ENCODE assay signal across 8 cellular contexts in the genomic region with DNA sequence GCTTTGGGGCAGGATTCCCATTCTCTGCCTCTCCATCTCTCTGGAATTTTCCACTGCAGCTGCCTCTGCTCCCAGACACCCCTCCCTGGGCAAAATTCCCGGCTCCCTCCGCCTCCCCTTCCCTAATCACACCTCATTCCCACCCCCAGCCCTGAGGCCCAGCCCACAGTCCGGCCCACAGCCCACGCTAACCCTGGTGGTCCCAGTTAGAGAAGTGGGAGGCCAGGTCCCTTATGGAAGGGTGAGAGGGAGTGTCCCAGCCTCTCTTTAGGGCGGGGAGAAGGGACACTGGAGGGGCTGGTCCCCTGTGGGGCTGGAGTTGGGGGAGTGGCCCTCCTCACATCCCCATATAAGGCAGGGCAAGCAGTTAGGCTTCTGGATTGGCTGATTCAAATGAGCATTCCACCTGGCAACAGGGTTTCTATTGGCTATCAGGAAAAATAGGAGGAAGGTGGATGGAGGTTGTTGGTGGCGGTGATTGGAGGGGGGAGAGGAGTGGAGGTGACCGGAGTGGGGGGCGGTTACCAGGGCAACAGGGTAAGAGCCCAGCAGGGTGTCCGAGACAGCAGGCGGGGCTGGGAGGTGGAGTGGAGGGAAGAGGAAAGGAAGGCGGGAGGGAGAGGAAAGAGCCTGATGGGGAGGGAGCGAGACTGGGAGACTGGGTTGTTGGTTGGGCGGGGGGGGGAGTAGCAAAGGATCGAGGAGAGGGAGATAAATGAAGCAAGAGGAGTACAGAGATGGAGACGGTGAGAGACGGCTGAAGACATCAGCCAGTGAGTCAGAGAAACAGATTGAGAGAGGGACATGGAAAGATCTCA. TPM values are rescaled to one million over a fixed set of nuclear protein-coding genes. Genes with fewer than 3 reads are reported as not detected.
DNase-seq lines count a peak whose midpoint lies in the region; ATAC-seq and TF ChIP-seq lines count a peak whose summit lies in the region.

No MANE protein-coding gene starts in this region.

- ATAC-seq in GM18868 (IDR thresholded peaks at IDR 0.05; ENCODE audit: unreplicated experiment) (peak; percentile 83), HG03045 (IDR thresholded peaks at IDR 0.05; ENCODE audit: unreplicated experiment) (peak; percentile 83), left colon (peak; percentile 76)

- H3K27me3 ChIP-seq in BE2C: no peaks in the 10 kb centered on the region

- H3K36me3 ChIP-seq in BE2C: peaks cover under 1% of the 10 kb centered on the region; the same call in 1 of the 2 replicates

- peak; percentile 96 for DNase-seq in BE2C
- peak; percentile 98 for DNase-seq in NCI-H2029 (lab: John Stamatoyannopoulos, UW)
- DNase-seq in T-helper 22 cell (ENCODE audit: low read depth): peak; percentile 48
- DNase-seq in dermis microvascular lymphatic vessel endothelial cell (ENCODE audit: low read depth in 2 of 2): peak; percentile 99
- DNase-seq in left colon: peak; percentile 80 to 97
- DNase-seq in stimulated activated CD8-positive, alpha-beta memory T cell treated with anti-CD3 and anti-CD28 coated beads, Interleukin-4, amount 100 ng/mL, for 48 hours: peak; percentile 69

- TF ChIP-seq CTCF in BE2C (IDR thresholded peaks at IDR 0.05; ENCODE audit: low read depth, low read length): no peak

- no peaks in the 10 kb centered on the region for H3K9me3 ChIP-seq in BE2C

- peaks cover 24% of the 10 kb centered on the region for H3K4me1 ChIP-seq in BE2C

- intact Hi-C loops in left colon (cut with DNase I, micrococcal nuclease): no loop called here

- H3K4me3 ChIP-seq in BE2C (ENCODE audit: low read depth, low read length): peak overlapping the region; percentile 21

RNA-seq across cellular contexts. Expression of a gene that starts 1.9 kb away (rescaled TPM):
- 888 TPM for polyA plus RNA-seq in BE2C (2012; ENCODE audit: insufficient read depth, insufficient read length, low read depth)
- total RNA-seq in dermis microvascular lymphatic vessel endothelial cell: 43.3 and 50.8 TPM in 2 replicates
- 100 to 1,000 TPM in 1 of 2 donors, 10 to 100 TPM in 1; 89.6 to 123 TPM for total RNA-seq in left colon

RNA-seq across cellular contexts. Expression of a gene that starts 8.1 kb away (rescaled TPM):
- 2.0 TPM for polyA plus RNA-seq in BE2C (2012; ENCODE audit: insufficient read depth, insufficient read length, low read depth)
- total RNA-seq in dermis microvascular lymphatic vessel endothelial cell (under 0.01 and 0.13 TPM in 2 replicates), left colon (1 to 10 TPM in 1 of 2 donors, under 1 TPM in 1; 0.89 to 1.6 TPM)

RNA-seq across cellular contexts. Expression of a gene that starts 11.3 kb away (rescaled TPM):
- polyA plus RNA-seq in BE2C (2012; ENCODE audit: insufficient read depth, insufficient read length, low read depth): 486 TPM
- total RNA-seq in dermis microvascular lymphatic vessel endothelial cell (76.4 and 115 TPM in 2 replicates), left colon (100 to 1,000 TPM; 167 to 180 TPM)

RNA-seq across cellular contexts. Expression of a gene that starts 25.1 kb away (rescaled TPM):
- polyA plus RNA-seq in BE2C (2012; ENCODE audit: insufficient read depth, insufficient read length, low read depth): 0.52 TPM
- total RNA-seq in dermis microvascular lymphatic vessel endothelial cell (not detected in 2 replicates), left colon (10 to 100 TPM in 1 of 2 donors, 1 to 10 TPM in 1; 4.3 to 18.1 TPM)

RNA-seq across cellular contexts. Expression of a gene that starts 40.4 kb away (rescaled TPM):
- 335 TPM for polyA plus RNA-seq in BE2C (2012; ENCODE audit: insufficient read depth, insufficient read length, low read depth)
- total RNA-seq in dermis microvascular lymphatic vessel endothelial cell (35.8 and 50.4 TPM in 2 replicates), left colon (10 to 100 TPM; 37.2 to 40.8 TPM)

Comparison
In these comparisons a context has a peak if more than half of its experiments do, and no peak if none do; other contexts are left out.
1. Peak in every context shown above with its lines: DNase-seq, ATAC-seq and H3K4me3 ChIP-seq.
2. DNase-seq: peak in every context shown above with its lines; median percentile 99 in dermis microvascular lymphatic vessel endothelial cell; 98 in NCI-H2029; 96 in BE2C; 88 in left colon; 69 in stimulated activated CD8-positive, alpha-beta memory T cell treated with anti-CD3 and anti-CD28 coated beads, Interleukin-4, amount 100 ng/mL, for 48 hours; 48 in T-helper 22 cell.